Comparison of ENCODE assay signal across 1 cellular context in the genomic region with DNA sequence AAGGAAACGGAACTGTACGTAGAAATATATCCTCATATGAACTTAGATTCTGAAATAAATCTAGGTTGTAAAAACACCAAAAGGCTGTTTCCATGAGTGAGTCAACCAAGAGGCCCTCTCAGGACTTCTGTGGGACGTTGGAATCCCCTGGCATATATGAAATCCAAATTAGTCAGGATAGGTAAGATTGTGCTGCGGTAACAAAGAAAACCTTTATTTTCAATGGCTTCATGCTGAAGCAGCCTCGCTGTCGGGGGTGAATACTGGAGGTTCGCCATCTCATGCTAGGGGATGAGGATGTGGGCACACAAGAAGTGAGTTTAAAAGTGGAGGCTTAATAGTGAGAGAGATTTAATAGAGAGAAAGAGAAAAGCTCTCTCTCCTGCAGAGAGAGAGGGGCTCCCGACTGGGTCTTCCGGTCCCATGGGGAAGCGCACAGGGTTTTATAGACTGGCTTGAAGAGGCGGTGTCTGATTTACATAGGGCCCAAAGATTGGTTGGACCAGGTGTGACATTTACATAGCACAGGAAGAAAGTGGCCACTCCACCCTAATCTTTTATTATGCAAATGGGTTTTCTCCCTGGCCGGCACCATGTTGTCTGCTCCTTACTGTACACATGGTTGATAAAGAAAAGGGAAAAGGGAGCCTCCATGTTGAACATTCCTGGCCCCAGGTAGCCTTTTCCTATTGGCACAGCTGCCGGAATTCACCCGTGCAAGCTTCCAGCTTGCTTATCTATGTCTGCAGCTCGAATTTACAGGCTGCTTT.
TF ChIP-seq lines count a peak whose summit lies in the region.

No MANE protein-coding gene starts in this region.

TF ChIP-seq in H1, 55 proteins besides CTCF, POLR2A, EP300 and RAD21:
- TF ChIP-seq KDM1A (IDR thresholded peaks at IDR 0.05; ENCODE audit: borderline replicate concordance, low read length) (peak; percentile 66; the same call in 1 of the 2 replicates), BRCA1 (IDR thresholded peaks at IDR 0.05; ENCODE audit: low read depth, low read length) (no peak), YY1 (IDR thresholded peaks at IDR 0.05; ENCODE audit: low read depth, low read length) (0 out of 2 replicates have a peak, but pooled peaks have one; percentile 16)
